In genomic region chr16:633336-634050, GRCh38 we compare ENCODE assay signal across 20 cellular contexts. TPM values are rescaled to one million over a fixed set of nuclear protein-coding genes. Genes with fewer than 3 reads are reported as not detected.
DNase-seq lines count a peak whose midpoint lies in the region; ATAC-seq, FAIRE-seq and TF ChIP-seq lines count a peak whose summit lies in the region.
"Had no signal": no experiment of that assay in that cellular context is flagged by ENCODE, and none has a peak within 500 bp of the region (broad histone marks: within the 10 kb centered on the region; RNA-seq: fewer than 3 reads in every experiment).

No MANE protein-coding gene starts in this region.

- no peak for ATAC-seq in CD4-positive, alpha-beta T cell (ENCODE audit: poor library complexity)
- ATAC-seq: Panc1 had no signal

- no peak overlapping the region for H4K91ac ChIP-seq in H1 (replicated peaks; ENCODE audit: insufficient read length, low read length)

- no peak overlapping the region for H3K14ac ChIP-seq in H1 (ENCODE audit: insufficient read length)

- no peak overlapping the region for H3K23ac ChIP-seq in H1 (ENCODE audit: insufficient read length)

- H3K9me3 ChIP-seq in CD4-positive, alpha-beta T cell (ENCODE audit: control insufficient read depth, low read length): no peaks in the 10 kb centered on the region
- H3K9me3 ChIP-seq in HEK293 (ENCODE audit: control insufficient read depth, insufficient read depth, low read depth, low read length): no peaks in the 10 kb centered on the region
- no peaks in the 10 kb centered on the region for H3K9me3 ChIP-seq in H1 (ENCODE audit: insufficient read depth in 2 of 2, low read depth in 1 of 2, low read length in 1 of 2)
- H3K9me3 ChIP-seq in ovary: no peaks in the 10 kb centered on the region

- peak overlapping the region; percentile 79 for H3K4me3 Mint-ChIP-seq in CD4-positive, alpha-beta T cell

- intact Hi-C loops in CD4-positive, alpha-beta T cell (cut with DNase I, micrococcal nuclease): no loop called here
- intact Hi-C loops in ovary (cut with DNase I): loop anchor here in 1 of 4 donors (10.0 kb wide), 1 partner anchor 1331 kb away; the partner anchor contains the start of genes RNF151 and RPS2

- H4K20me1 ChIP-seq in H1 (replicated peaks in 1 of 2; ENCODE audit: control insufficient read depth in 1 of 2, insufficient read depth in 2 of 2, low read length in 2 of 2): peaks cover 3 to 10% of the 10 kb centered on the region in 2 experiments

- CTCF ChIA-PET in CD4-positive, alpha-beta T cell (lab: Charles Lee): no interaction called here
- CTCF ChIA-PET in HEK293 (lab: Yijun Ruan, JAX): no interaction called here
- CTCF ChIA-PET in H1 (lab: Charles Lee; ENCODE audit: partially characterized antibody): interaction anchor here (0.6 to 1.3 kb wide), 3 partner anchors 15 to 66 kb away, joined by 3 read pairs; partner anchors contain the start of gene NHLRC4

- H4K5ac ChIP-seq in H1 (ENCODE audit: insufficient read length, low read depth, low read length): no peak overlapping the region

- no peak overlapping the region for H3K4me2 ChIP-seq in H1 (ENCODE audit: insufficient read depth in 1 of 2, low read depth in 2 of 2, low read length in 2 of 2)

- H3K36me3 ChIP-seq in HEK293 (ENCODE audit: control insufficient read depth in 2 of 2, insufficient read depth in 1 of 2, low read length in 2 of 2) (peaks cover 0 to 20% of the 10 kb centered on the region in 2 experiments; a peak in 1 of 3 replicates), H1 (ENCODE audit: control insufficient read depth in 2 of 4, insufficient read depth in 4 of 4, low read length in 3 of 4) (peaks cover 0 to 21% (median 3%) of the 10 kb centered on the region in 4 experiments; a peak in 4 of 8 replicates), ovary (no peaks in the 10 kb centered on the region)

- H3K9ac ChIP-seq in H1 (replicated peaks in 1 of 4; ENCODE audit: extremely low read depth in 1 of 4, low read depth in 3 of 4, low read length in 3 of 4): no peak overlapping the region

- no peak overlapping the region; the same call in 1 of the 2 replicates for H4K8ac ChIP-seq in H1 (ENCODE audit: extremely low read depth, insufficient read depth, low read length)

- no peak overlapping the region for H3K27ac Mint-ChIP-seq in CD4-positive, alpha-beta T cell

- no peak for DNase-seq in CD4-positive, alpha-beta T cell
- no peak for DNase-seq in H1 (ENCODE audit: low read depth in 1 of 2, low spot score in 2 of 2)
- DNase-seq in ovary: peak; percentile 23 to 51 (median 44)
- DNase-seq in UCSD-AML1 (lab: John Stamatoyannopoulos, UW; ENCODE audit: unreplicated experiment): no peak
- DNase-seq in NCI-H82 treated with DMSO at 0.1 percent for 48 hours (lab: John Stamatoyannopoulos, UW; ENCODE audit: unreplicated experiment): no peak
- DNase-seq in islet precursor cell: no peak
- DNase-seq: AML-193, DMS79, MM.1S, NCI-H1092 treated with DMSO at 0.1 percent for 48 hours, NCI-H146, NCI-H2029 treated with DMSO at 0.1 percent for 48 hours, NCI-H2171 treated with DMSO at 0.1 percent for 48 hours, NCI-H446 treated with DMSO at 0.1 percent for 48 hours, NCI-H69 had no signal

- no peak overlapping the region for H3K4ac ChIP-seq in H1 (replicated peaks; ENCODE audit: insufficient read length, low read depth, low read length)

- H2BK120ac ChIP-seq in H1 (replicated peaks; ENCODE audit: low read depth, low read length): no peak overlapping the region

- no peak overlapping the region for H2BK15ac ChIP-seq in H1 (ENCODE audit: low read length)

- no peaks in the 10 kb centered on the region for H3K79me1 ChIP-seq in H1 (ENCODE audit: low read depth, low read length)

- H3K4me1 ChIP-seq in HEK293 (ENCODE audit: control insufficient read depth, insufficient read depth, low read length) (peaks cover 4% of the 10 kb centered on the region; the same call in 1 of the 2 replicates), H1 (replicated peaks in 1 of 4; ENCODE audit: control insufficient read depth in 3 of 4, insufficient read depth in 4 of 4, low read length in 3 of 4) (peaks cover 0 to 40% (median 31%) of the 10 kb centered on the region in 4 experiments; a peak in 6 of 7 replicates), ovary (ENCODE audit: insufficient read depth) (peaks cover 24% of the 10 kb centered on the region)

- no peak overlapping the region for H3K27ac ChIP-seq in CD4-positive, alpha-beta T cell (ENCODE audit: low read depth, low read length)
- H3K27ac ChIP-seq in HEK293 (ENCODE audit: extremely low read depth, low read depth, low read length) (no peak overlapping the region), H1 (ENCODE audit: low read depth, low read length) (no peak overlapping the region), ovary (no peak overlapping the region)
- H3K27ac ChIP-seq: C4-2B had no signal

- no peak overlapping the region for H2BK5ac ChIP-seq in H1 (ENCODE audit: low read depth, low read length)

- no peak for TF ChIP-seq RAD21 in H1 (IDR thresholded peaks at IDR 0.05 in 1 of 2, conservative IDR thresholded peaks at IDR 0.05 in 1 of 2; ENCODE audit: low read depth in 2 of 2, low read length in 2 of 2)

- H3K27me3 ChIP-seq in CD4-positive, alpha-beta T cell (ENCODE audit: control insufficient read depth, insufficient read depth, low read length): no peaks in the 10 kb centered on the region
- H3K27me3 ChIP-seq in H1 (replicated peaks in 1 of 4; ENCODE audit: control insufficient read depth in 3 of 4, extremely low read depth in 1 of 4, insufficient read depth in 3 of 4, low read length in 3 of 4): no peaks in the 10 kb centered on the region
- H3K27me3 ChIP-seq in ovary: no peaks in the 10 kb centered on the region

- peaks cover 9% of the 10 kb centered on the region for H3K36me3 Mint-ChIP-seq in CD4-positive, alpha-beta T cell (ENCODE audit: low read depth)

- peaks cover 0 to 6% of the 10 kb centered on the region in 2 experiments; a peak in 1 of 4 replicates for H3K79me2 ChIP-seq in H1 (ENCODE audit: control insufficient read depth in 1 of 2, insufficient read depth in 2 of 2, low read length in 2 of 2)

- no peak overlapping the region for H3K18ac ChIP-seq in H1 (ENCODE audit: extremely low read depth, low read length)

- peaks cover 8% of the 10 kb centered on the region; the same call in 1 of the 2 replicates for H3K23me2 ChIP-seq in H1 (ENCODE audit: low read depth, low read length)

- no peak overlapping the region for H3K56ac ChIP-seq in H1 (replicated peaks; ENCODE audit: insufficient read length, low read depth, low read length)

- H3K4me3 ChIP-seq in HEK293 (ENCODE audit: low read depth, low read length): no peak overlapping the region
- no peak overlapping the region for H3K4me3 ChIP-seq in H1 (ENCODE audit: extremely low read depth in 1 of 4, insufficient read depth in 2 of 4, low read depth in 3 of 4, low read length in 4 of 4)
- H3K4me3 ChIP-seq in ovary: no peak overlapping the region

- peaks cover 8% of the 10 kb centered on the region for H3K4me1 Mint-ChIP-seq in CD4-positive, alpha-beta T cell (ENCODE audit: low read depth)

- H2AFZ ChIP-seq in H1 (ENCODE audit: low read length): no peak overlapping the region

- no peak for TF ChIP-seq CTCF in CD4-positive, alpha-beta T cell (IDR thresholded peaks at IDR 0.05)
- TF ChIP-seq CTCF in HEK293 (tag by site-specific recombination; IDR thresholded peaks at IDR 0.05): no peak
- no peak for TF ChIP-seq CTCF in H1 (IDR thresholded peaks at IDR 0.05; ENCODE audit: control extremely low read depth in 1 of 3, insufficient read depth in 1 of 3, low read depth in 1 of 3, low read length in 3 of 3)
- no peak for TF ChIP-seq CTCF in ovary (IDR thresholded peaks at IDR 0.05)

- no peak for FAIRE-seq in H1 (lab: Jason Lieb, UNC)
- FAIRE-seq: H54, HTR-8/SVneo had no signal

- TF ChIP-seq POLR2A in H1 (IDR thresholded peaks at IDR 0.05; ENCODE audit: control extremely low read depth in 1 of 2, low read depth in 2 of 2, low read length in 2 of 2) (no peak), ovary (IDR thresholded peaks at IDR 0.05) (no peak)

- 97% methylated on average over 69 of the region's 74 CpGs; no CpG with 5 or more reads in 1 of the 2 experiments for WGBS in H1 (ENCODE audit: extremely low coverage in 1 of 2, insufficient coverage in 1 of 2, insufficient read length in 1 of 2, insufficient replicate concordance in 2 of 2, low coverage in 1 of 2, low lambda C conversion rate in 2 of 2, missing lambda C conversion rate in 1 of 2), 2 experiments
- WGBS in ovary, 3 donors: 94 to 96% (median 95%) methylated on average over 47 to 74 of the region's 74 CpGs

- peaks cover 6% of the 10 kb centered on the region for H3K27me3 Mint-ChIP-seq in CD4-positive, alpha-beta T cell

- POLR2A ChIA-PET in CD4-positive, alpha-beta T cell (lab: Charles Lee): no interaction called here
- POLR2A ChIA-PET in HEK293 (lab: Yijun Ruan, JAX): interaction anchor here (1.3 kb wide), 1 partner anchor 9 kb away, joined by 3 read pairs; no protein-coding TSS in a partner anchor
- POLR2A ChIA-PET in H1 (lab: Charles Lee; ENCODE audit: partially characterized antibody): interaction anchor here (0.7 to 2.2 kb wide), 6 partner anchors 12 to 263 kb away, joined by 3 to 5 read pairs (median 4); partner anchors contain the start of gene MRPL28

- no peak overlapping the region for H2BK20ac ChIP-seq in H1 (ENCODE audit: low read length)

- no peaks in the 10 kb centered on the region for H3K9me3 Mint-ChIP-seq in CD4-positive, alpha-beta T cell

- TF ChIP-seq EP300 in H1 (IDR thresholded peaks at IDR 0.05; ENCODE audit: borderline replicate concordance in 1 of 2, low read depth in 2 of 2, low read length in 2 of 2): no peak
- TF ChIP-seq EP300 in ovary (IDR thresholded peaks at IDR 0.05): no peak

- no peak overlapping the region for H2AK5ac ChIP-seq in H1 (ENCODE audit: low read depth, low read length)

- H2BK12ac ChIP-seq in H1 (ENCODE audit: low read depth, low read length): no peak overlapping the region

RNA-seq across cellular contexts. Expression of gene METTL26, which starts 2.6 kb away (rescaled TPM):
- total RNA-seq in CD4-positive, alpha-beta T cell: 10 to 100 TPM; 39.5 to 39.6 TPM
- 100 and 108 TPM in 2 replicates for total RNA-seq in H1 (2021; fragmentation: NEBNext Ultra II Directional; extraction: Animal tissue kit (Norgen Biotek cat#: 25700))
- polyA plus RNA-seq in H1 (2011; rRNA removed) (186 and 203 TPM in 2 replicates), ovary (100 to 1,000 TPM in 1 of 2 donors, 10 to 100 TPM in 1; 12.2 to 113 TPM)
- 162 TPM for polyA plus RNA-seq in H1 (2011; cell fraction: cytosol; rRNA removed)
- polyA plus RNA-seq in H1 (2011; cell fraction: nucleus; rRNA removed): 223 TPM
- 71.0 to 114 TPM (median 105 TPM) in 4 replicates for polyA plus RNA-seq in H1 (2012, experiment 1 of 2)
- polyA plus RNA-seq in H1 (2012, experiment 2 of 2): 145 TPM
- 85.9 TPM for polyA plus RNA-seq in H1 (2013, experiment 1 of 2)
- 90.7 TPM for polyA plus RNA-seq in H1 (2013, experiment 2 of 2)
- polyA minus RNA-seq in H1 (2011; rRNA and poly(A)+ RNA removed): 17.4 and 18.7 TPM in 2 replicates
- polyA minus RNA-seq in H1 (2011; cell fraction: cytosol; rRNA and poly(A)+ RNA removed): 64.4 TPM
- polyA minus RNA-seq in H1 (2011; cell fraction: nucleus; rRNA and poly(A)+ RNA removed): 71.6 TPM
- 100 to 1,000 TPM in 2 of 7 donors, 10 to 100 TPM in 5; 61.8 to 139 (median 75.9) TPM for total RNA-seq in ovary

RNA-seq across cellular contexts. Expression of gene WFIKKN1, which starts 2.7 kb away (rescaled TPM):
- under 1 TPM; 0.64 to 0.99 TPM for total RNA-seq in CD4-positive, alpha-beta T cell
- 10.2 and 11.4 TPM in 2 replicates for total RNA-seq in H1 (2021; fragmentation: NEBNext Ultra II Directional; extraction: Animal tissue kit (Norgen Biotek cat#: 25700))
- polyA plus RNA-seq in H1 (2011; rRNA removed) (15.8 and 28.4 TPM in 2 replicates), ovary (under 1 TPM; 0.10 to 0.59 TPM)
- 19.7 TPM for polyA plus RNA-seq in H1 (2011; cell fraction: cytosol; rRNA removed)
- polyA plus RNA-seq in H1 (2011; cell fraction: nucleus; rRNA removed): 21.8 TPM
- 4.8 to 11.4 TPM (median 10.2 TPM) in 4 replicates for polyA plus RNA-seq in H1 (2012, experiment 1 of 2)
- polyA plus RNA-seq in H1 (2012, experiment 2 of 2): 8.5 TPM
- 12.3 TPM for polyA plus RNA-seq in H1 (2013, experiment 1 of 2)
- polyA plus RNA-seq in H1 (2013, experiment 2 of 2): 11.2 TPM
- 1.4 and 1.8 TPM in 2 replicates for polyA minus RNA-seq in H1 (2011; rRNA and poly(A)+ RNA removed)
- 12.0 TPM for polyA minus RNA-seq in H1 (2011; cell fraction: cytosol; rRNA and poly(A)+ RNA removed)
- 10.3 TPM for polyA minus RNA-seq in H1 (2011; cell fraction: nucleus; rRNA and poly(A)+ RNA removed)
- 1 to 10 TPM in 5 of 7 donors, under 1 TPM in 2; 0.57 to 2.6 (median 1.3) TPM for total RNA-seq in ovary

RNA-seq across cellular contexts. Expression of gene MCRIP2, which starts 8.1 kb away (rescaled TPM):
- 10 to 100 TPM; 11.4 to 14.6 TPM for total RNA-seq in CD4-positive, alpha-beta T cell
- 45.4 and 45.7 TPM in 2 replicates for total RNA-seq in H1 (2021; fragmentation: NEBNext Ultra II Directional; extraction: Animal tissue kit (Norgen Biotek cat#: 25700))
- polyA plus RNA-seq in H1 (2011; rRNA removed) (75.5 and 102 TPM in 2 replicates), ovary (10 to 100 TPM in 1 of 2 donors, under 1 TPM in 1; 0.98 to 22.9 TPM)
- 53.7 TPM for polyA plus RNA-seq in H1 (2011; cell fraction: cytosol; rRNA removed)
- 63.7 TPM for polyA plus RNA-seq in H1 (2011; cell fraction: nucleus; rRNA removed)
- 15.4 to 49.5 TPM (median 40.3 TPM) in 4 replicates for polyA plus RNA-seq in H1 (2012, experiment 1 of 2)
- polyA plus RNA-seq in H1 (2012, experiment 2 of 2): 40.7 TPM
- polyA plus RNA-seq in H1 (2013, experiment 1 of 2): 75.0 TPM
- 69.3 TPM for polyA plus RNA-seq in H1 (2013, experiment 2 of 2)
- polyA minus RNA-seq in H1 (2011; rRNA and poly(A)+ RNA removed): 5.2 and 5.8 TPM in 2 replicates
- polyA minus RNA-seq in H1 (2011; cell fraction: cytosol; rRNA and poly(A)+ RNA removed): 18.3 TPM
- polyA minus RNA-seq in H1 (2011; cell fraction: nucleus; rRNA and poly(A)+ RNA removed): 22.1 TPM
- total RNA-seq in ovary: 10 to 100 TPM; 21.5 to 42.3 (median 31.3) TPM

RNA-seq across cellular contexts. Expression of gene WDR90, which starts 15.7 kb away (rescaled TPM):
- total RNA-seq in CD4-positive, alpha-beta T cell: 10 to 100 TPM in 1 of 2 experiments, 1 to 10 TPM in 1; 8.1 to 10.3 TPM
- total RNA-seq in H1 (2021; fragmentation: NEBNext Ultra II Directional; extraction: Animal tissue kit (Norgen Biotek cat#: 25700)): 44.4 and 47.2 TPM in 2 replicates
- 24.0 and 38.1 TPM in 2 replicates for polyA plus RNA-seq in H1 (2011; rRNA removed)
- 32.6 TPM for polyA plus RNA-seq in H1 (2011; cell fraction: cytosol; rRNA removed)
- polyA plus RNA-seq in H1 (2011; cell fraction: nucleus; rRNA removed): 254 TPM
- polyA plus RNA-seq in H1 (2012, experiment 1 of 2): 27.7 to 55.2 TPM (median 53.5 TPM) in 4 replicates
- 26.8 TPM for polyA plus RNA-seq in H1 (2012, experiment 2 of 2)
- polyA plus RNA-seq in H1 (2013, experiment 1 of 2): 24.8 TPM
- polyA plus RNA-seq in H1 (2013, experiment 2 of 2): 21.9 TPM
- 13.8 TPM in 2 replicates for polyA minus RNA-seq in H1 (2011; rRNA and poly(A)+ RNA removed)
- 18.3 TPM for polyA minus RNA-seq in H1 (2011; cell fraction: cytosol; rRNA and poly(A)+ RNA removed)
- 52.9 TPM for polyA minus RNA-seq in H1 (2011; cell fraction: nucleus; rRNA and poly(A)+ RNA removed)
- 10 to 100 TPM; 22.4 to 58.2 (median 45.1) TPM for total RNA-seq in ovary
- polyA plus RNA-seq in ovary: 10 to 100 TPM in 1 of 2 donors, 1 to 10 TPM in 1; 1.4 to 34.9 TPM

RNA-seq across cellular contexts. Expression of gene RHOT2, which starts 34.4 kb away (rescaled TPM):
- total RNA-seq in CD4-positive, alpha-beta T cell: 100 to 1,000 TPM; 202 to 209 TPM
- total RNA-seq in H1 (2021; fragmentation: NEBNext Ultra II Directional; extraction: Animal tissue kit (Norgen Biotek cat#: 25700)): 149 and 162 TPM in 2 replicates
- 194 and 320 TPM in 2 replicates for polyA plus RNA-seq in H1 (2011; rRNA removed)
- polyA plus RNA-seq in H1 (2011; cell fraction: cytosol; rRNA removed): 230 TPM
- polyA plus RNA-seq in H1 (2011; cell fraction: nucleus; rRNA removed): 1,150 TPM
- polyA plus RNA-seq in H1 (2012, experiment 1 of 2): 115 to 182 TPM (median 174 TPM) in 4 replicates
- polyA plus RNA-seq in H1 (2012, experiment 2 of 2): 126 TPM
- polyA plus RNA-seq in H1 (2013, experiment 1 of 2): 139 TPM
- 113 TPM for polyA plus RNA-seq in H1 (2013, experiment 2 of 2)
- polyA minus RNA-seq in H1 (2011; rRNA and poly(A)+ RNA removed): 37.9 and 39.8 TPM in 2 replicates
- polyA minus RNA-seq in H1 (2011; cell fraction: cytosol; rRNA and poly(A)+ RNA removed): 73.9 TPM
- 130 TPM for polyA minus RNA-seq in H1 (2011; cell fraction: nucleus; rRNA and poly(A)+ RNA removed)
- total RNA-seq in ovary: 100 to 1,000 TPM in 1 of 7 donors, 10 to 100 TPM in 6; 44.6 to 100 (median 80.6) TPM
- 10 to 100 TPM; 11.6 to 96.6 TPM for polyA plus RNA-seq in ovary

Comparison
In these comparisons a context has a peak if more than half of its experiments do, and no peak if none do; other contexts are left out.
1. DNase-seq: peak in ovary (5 of 5); none in CD4-positive, alpha-beta T cell (0 of 10), H1 (0 of 2), UCSD-AML1 (single experiment), NCI-H82 treated with DMSO at 0.1 percent for 48 hours (single experiment) and islet precursor cell (single experiment).